12 cellular contexts compared by ENCODE assay signal in the genomic region with DNA sequence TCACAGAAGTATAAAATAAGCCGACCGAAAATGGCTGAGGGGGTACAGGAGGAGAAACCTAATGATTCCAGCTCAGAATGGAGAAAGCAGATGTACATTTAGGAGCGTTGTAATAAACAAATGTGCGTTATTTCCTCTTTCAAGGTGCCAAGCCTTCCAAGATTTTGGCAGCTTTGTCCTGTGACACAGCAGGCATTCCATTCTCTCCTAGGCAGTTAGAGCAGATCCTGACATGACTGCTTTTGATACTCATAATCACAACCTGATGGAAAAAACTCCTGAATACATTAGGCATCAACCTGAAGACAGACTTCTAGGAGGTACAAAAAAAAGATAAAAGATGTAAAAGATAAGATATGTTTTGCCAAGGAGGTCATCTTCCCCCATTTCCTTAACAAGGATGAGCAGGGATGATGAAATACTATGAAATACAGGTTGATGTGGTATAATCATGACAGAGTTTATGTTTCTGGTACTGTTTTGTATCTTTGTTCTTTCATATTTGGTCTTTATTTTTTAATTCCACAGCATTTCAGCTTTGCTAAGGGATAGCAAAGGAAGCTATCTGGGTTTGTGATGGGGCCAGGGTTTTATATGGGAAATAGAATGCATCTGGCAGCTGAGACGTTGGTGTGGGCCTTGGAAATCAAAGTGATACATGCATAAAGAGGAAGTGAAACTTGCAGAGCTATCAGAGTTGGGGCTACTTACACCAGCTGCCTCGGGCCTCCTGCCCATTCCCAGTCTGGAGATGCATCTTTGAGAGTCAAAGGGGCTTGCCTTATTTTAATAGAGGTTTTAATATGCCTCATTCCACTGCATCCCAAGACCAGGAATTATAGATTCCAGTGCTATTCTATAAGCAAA.
DNase-seq lines count a peak whose midpoint lies in the region; ATAC-seq and TF ChIP-seq lines count a peak whose summit lies in the region.
"Had no signal": no experiment of that assay in that cellular context is flagged by ENCODE, and none has a peak within 500 bp of the region (broad histone marks: within the 10 kb centered on the region; RNA-seq: fewer than 3 reads in every experiment).

No MANE protein-coding gene starts in this region.

- no peaks in the 10 kb centered on the region for H3K27me3 ChIP-seq in brain microvascular endothelial cell (replicated peaks)

- no peak overlapping the region for H3K4me3 Mint-ChIP-seq in activated T-helper 17 cell treated with anti-CD3 and anti-CD28 coated beads, Interleukin-2, amount 50 U/mL, for 72 hours

- no peak overlapping the region for H3K27ac Mint-ChIP-seq in activated T-helper 17 cell treated with anti-CD3 and anti-CD28 coated beads, Interleukin-2, amount 50 U/mL, for 72 hours

- no peaks in the 10 kb centered on the region for H3K36me3 Mint-ChIP-seq in activated T-helper 17 cell treated with anti-CD3 and anti-CD28 coated beads, Interleukin-2, amount 50 U/mL, for 72 hours (ENCODE audit: low read depth)

- in situ Hi-C loops in brain microvascular endothelial cell (cut with HindIII; ENCODE audit: low pct_ligation_motif_present, low sequenced_read_pairs), result no loop called here

- no peaks in the 10 kb centered on the region for H3K4me1 Mint-ChIP-seq in activated T-helper 17 cell treated with anti-CD3 and anti-CD28 coated beads, Interleukin-2, amount 50 U/mL, for 72 hours

- peaks cover 11% of the 10 kb centered on the region for H3K9me3 Mint-ChIP-seq in activated T-helper 17 cell treated with anti-CD3 and anti-CD28 coated beads, Interleukin-2, amount 50 U/mL, for 72 hours

- TF ChIP-seq CTCF in fibroblast of the aortic adventitia (IDR thresholded peaks at IDR 0.05; ENCODE audit: insufficient read depth, low read length) (no peak), brain microvascular endothelial cell (IDR thresholded peaks at IDR 0.05; ENCODE audit: low read depth, low read length, missing control alignments) (no peak)

- no peaks in the 10 kb centered on the region for H3K36me3 ChIP-seq in brain microvascular endothelial cell (replicated peaks)

- no peak overlapping the region for H3K27ac ChIP-seq in brain microvascular endothelial cell
- H3K27ac ChIP-seq: psoas muscle had no signal

- ATAC-seq in GM18867 (IDR thresholded peaks at IDR 0.05; ENCODE audit: unreplicated experiment), result peak; percentile 87
- peak; percentile 99 for ATAC-seq in GM21576 (IDR thresholded peaks at IDR 0.05; ENCODE audit: unreplicated experiment)
- ATAC-seq in HG03378 (IDR thresholded peaks at IDR 0.05; ENCODE audit: unreplicated experiment), result peak; percentile 88
- ATAC-seq in activated T-helper 17 cell treated with anti-CD3 and anti-CD28 coated beads, Interleukin-2, amount 50 U/mL, for 72 hours (replicated peaks), result no peak
- ATAC-seq: psoas muscle had no signal

- H3K4me3 ChIP-seq in fibroblast of the aortic adventitia (ENCODE audit: low read depth, low read length), result no peak overlapping the region
- no peak overlapping the region for H3K4me3 ChIP-seq in brain microvascular endothelial cell (ENCODE audit: low read depth, low read length)
- H3K4me3 ChIP-seq: psoas muscle had no signal

- peak; percentile 61 for DNase-seq in fibroblast of the aortic adventitia (ENCODE audit: low read depth)
- DNase-seq in NCI-H1694 (lab: John Stamatoyannopoulos, UW), result no peak
- no peak for DNase-seq in brain microvascular endothelial cell
- DNase-seq in HCEC 1CT, result no peak
- DNase-seq: activated gamma-delta T cell, islet precursor cell, NCI-H2171 treated with DMSO at 0.1 percent for 48 hours, psoas muscle had no signal

- no peaks in the 10 kb centered on the region for H3K27me3 Mint-ChIP-seq in activated T-helper 17 cell treated with anti-CD3 and anti-CD28 coated beads, Interleukin-2, amount 50 U/mL, for 72 hours
